ENCODE assay signal across 16 cellular contexts in genomic region chr7:41984888-41985287, GRCh38.
DNase-seq lines count a peak whose midpoint lies in the region; ATAC-seq and TF ChIP-seq lines count a peak whose summit lies in the region.
"Had no signal": no experiment of that assay in that cellular context is flagged by ENCODE, and none has a peak within 500 bp of the region (broad histone marks: within the 10 kb centered on the region; RNA-seq: fewer than 3 reads in every experiment).

No MANE protein-coding gene starts in this region.

- no peak overlapping the region for H4K5ac ChIP-seq in IMR-90 (ENCODE audit: low read depth, low read length)

- CTCF ChIA-PET in IMR-90 (lab: Yijun Ruan, JAX), result interaction anchor here (1.6 kb wide), 1 partner anchor 42 kb away, joined by 3 read pairs; no protein-coding TSS in a partner anchor
- CTCF ChIA-PET in mammary epithelial cell (lab: Charles Lee; ENCODE audit: low non-redundant PET), result no interaction called here
- CTCF ChIA-PET in GM10248 (lab: Yijun Ruan, JAX), result interaction anchor here (1.8 to 2.1 kb wide), 2 partner anchors 10 to 892 kb away, joined by 5 to 7 read pairs; no protein-coding TSS in a partner anchor

- H4K20me1 ChIP-seq in IMR-90 (ENCODE audit: insufficient read depth, low read length) (no peaks in the 10 kb centered on the region), mammary epithelial cell (ENCODE audit: insufficient read depth, low read length) (no peaks in the 10 kb centered on the region)

- no peak overlapping the region for H3K56ac ChIP-seq in IMR-90 (ENCODE audit: extremely low read depth, insufficient read depth, low read length)

- no peak overlapping the region for H2BK15ac ChIP-seq in IMR-90 (ENCODE audit: low read depth, low read length)

- no peak overlapping the region for H2AK5ac ChIP-seq in IMR-90 (ENCODE audit: low read depth, low read length)

- H3K4me1 ChIP-seq in IMR-90 (ENCODE audit: control insufficient read depth, insufficient read depth, low read length) (peaks cover 4% of the 10 kb centered on the region; the same call in 1 of the 2 replicates), mammary epithelial cell (ENCODE audit: insufficient read depth, low read length) (peaks cover 12% of the 10 kb centered on the region)

- H3K23ac ChIP-seq in IMR-90 (ENCODE audit: low read depth, low read length), result no peak overlapping the region

- BruUV-seq in IMR-90 (replicated peaks; lab: Mats Ljungman, UMichigan) (no TSS peak), mammary epithelial cell (replicated peaks; lab: Mats Ljungman, UMichigan) (no TSS peak)

- H3K9me3 ChIP-seq in IMR-90 (ENCODE audit: control insufficient read depth, insufficient read depth, low read length), result no peaks in the 10 kb centered on the region
- H3K9me3 ChIP-seq in mammary epithelial cell (replicated peaks; ENCODE audit: insufficient read depth, low read length), result no peaks in the 10 kb centered on the region

- H4K8ac ChIP-seq in IMR-90 (ENCODE audit: low read depth in 2 of 2, low read length in 2 of 2), result no peak overlapping the region

- no peaks in the 10 kb centered on the region for H3K79me1 ChIP-seq in IMR-90 (ENCODE audit: low read depth in 1 of 2, low read length in 2 of 2)

- no peaks in the 10 kb centered on the region for H3K27me3 ChIP-seq in IMR-90 (ENCODE audit: control insufficient read depth, insufficient read depth, low read length)
- no peaks in the 10 kb centered on the region for H3K27me3 ChIP-seq in mammary epithelial cell (ENCODE audit: insufficient read depth, low read length)
- peaks cover 0 to 6% (median 0%) of the 10 kb centered on the region in 45 donors for H3K27me3 ChIP-seq in dorsolateral prefrontal cortex

- POLR2A ChIA-PET in IMR-90 (lab: Charles Lee; ENCODE audit: unreplicated experiment) (no interaction called here), GM10248 (lab: Yijun Ruan, JAX) (no interaction called here)

- no peak for TF ChIP-seq RAD21 in IMR-90 (IDR thresholded peaks at IDR 0.05; ENCODE audit: low read length)

- H2BK5ac ChIP-seq in IMR-90 (ENCODE audit: low read depth, low read length, poor library complexity, severe bottlenecking), result no peak overlapping the region

- H2BK20ac ChIP-seq in IMR-90 (ENCODE audit: low read depth, low read length), result no peak overlapping the region

- no peak overlapping the region for H2AK9ac ChIP-seq in IMR-90 (replicated peaks; ENCODE audit: low read depth, low read length, poor library complexity)

- no peak overlapping the region for H3K14ac ChIP-seq in IMR-90 (replicated peaks; ENCODE audit: low read depth, low read length)

- H2AFZ ChIP-seq in IMR-90 (replicated peaks; ENCODE audit: low read length, poor library complexity) (no peak overlapping the region), mammary epithelial cell (ENCODE audit: low read depth, low read length) (no peak overlapping the region)
- H2AFZ ChIP-seq: GM23338 had no signal

- dilution Hi-C loops in IMR-90 (cut with HindIII; ENCODE audit: low sequenced_read_pairs, unreplicated experiment), result no loop called here
- dilution Hi-C loops in mammary epithelial cell (cut with HindIII; ENCODE audit: low sequenced_read_pairs), result loop anchor here (5.0 to 25.0 kb wide), 3 partner anchors 47 to 252 kb away; partner anchors contain the start of gene GLI3

- no CpG with 5 or more reads among the region's 1 CpG for WGBS in IMR-90 (ENCODE audit: extremely low coverage in 2 of 2, insufficient read length in 1 of 2), 2 experiments
- 40% methylated on average over 1 of the region's 1 CpG for WGBS in mammary epithelial cell (ENCODE audit: low coverage, missing lambda C conversion rate)

- intact Hi-C loops in IMR-90 (cut with micrococcal nuclease), result no loop called here
- intact Hi-C loops in mammary epithelial cell (cut with micrococcal nuclease), result no loop called here
- intact Hi-C loops in dorsolateral prefrontal cortex (cut with DNase I), result no loop called here

- peaks cover 4% of the 10 kb centered on the region; the same call in 1 of the 2 replicates for H3K36me3 ChIP-seq in IMR-90 (ENCODE audit: control insufficient read depth, insufficient read depth, low read length)
- no peaks in the 10 kb centered on the region for H3K36me3 ChIP-seq in mammary epithelial cell (ENCODE audit: insufficient read depth, low read length)

- H3K9ac ChIP-seq in IMR-90 (ENCODE audit: low read depth, low read length) (no peak overlapping the region), mammary epithelial cell (ENCODE audit: insufficient read depth, low read length) (no peak overlapping the region)

- TF ChIP-seq CTCF in IMR-90 (conservative IDR thresholded peaks at IDR 0.05; ENCODE audit: low read depth, low read length) (no peak), mammary epithelial cell (conservative IDR thresholded peaks at IDR 0.05 in 1 of 2, IDR thresholded peaks at IDR 0.05 in 1 of 2; ENCODE audit: extremely low read depth in 1 of 2, insufficient read depth in 1 of 2, low read depth in 1 of 2, low read length in 2 of 2) (no peak), GM10248 (IDR thresholded peaks at IDR 0.05; ENCODE audit: control extremely low read depth, extremely low read depth, low read depth, missing control alignments) (no peak), dorsolateral prefrontal cortex (IDR thresholded peaks at IDR 0.05 in 54 of 56, conservative IDR thresholded peaks at IDR 0.05 in 2 of 56; ENCODE audit: low read depth in 1 of 56, partially characterized antibody in 56 of 56) (no peak)

- in situ Hi-C loops in IMR-90 (cut with MboI; ENCODE audit: low sequenced_read_pairs) (loop anchor here (25.0 kb wide), 1 partner anchor 252 kb away; the partner anchor contains the start of gene GLI3), mammary epithelial cell (cut with MboI; ENCODE audit: low sequenced_read_pairs in 2 of 2) (loop anchor here in 1 of 2 donors (25.0 kb wide), 1 partner anchor 252 kb away; the partner anchor contains the start of gene GLI3)

- no peak overlapping the region for H3K18ac ChIP-seq in IMR-90 (ENCODE audit: low read depth, low read length)

- no peak overlapping the region for H4K91ac ChIP-seq in IMR-90 (ENCODE audit: insufficient read depth, low read depth, low read length)

- 0 out of 2 replicates have a peak, but pooled peaks cover 3% of the 10 kb centered on the region for H3K9me1 ChIP-seq in IMR-90 (ENCODE audit: insufficient read depth, low read length)

- no peak overlapping the region for H3K4ac ChIP-seq in IMR-90 (ENCODE audit: low read depth, low read length)

- ATAC-seq in IMR-90 (ENCODE audit: low read depth), result peak; percentile 96
- ATAC-seq in GM18520 (IDR thresholded peaks at IDR 0.05; ENCODE audit: unreplicated experiment), result no peak
- ATAC-seq: GM23338, right cardiac atrium had no signal

- no peak overlapping the region for H3K4me3 ChIP-seq in IMR-90 (ENCODE audit: insufficient read depth, low read depth, low read length)
- no peak overlapping the region for H3K4me3 ChIP-seq in mammary epithelial cell (replicated peaks in 1 of 3; ENCODE audit: insufficient read depth in 1 of 3, low read depth in 2 of 3, low read length in 3 of 3)
- no peak overlapping the region for H3K4me3 ChIP-seq in dorsolateral prefrontal cortex
- H3K4me3 ChIP-seq: GM23338 had no signal

- no peaks in the 10 kb centered on the region for H3K79me2 ChIP-seq in mammary epithelial cell (ENCODE audit: insufficient read depth, low read length)

- no peak overlapping the region for H2BK120ac ChIP-seq in IMR-90 (ENCODE audit: low read depth, low read length)

- H3K4me2 ChIP-seq in IMR-90 (ENCODE audit: low read depth, low read length), result no peak overlapping the region
- H3K4me2 ChIP-seq in mammary epithelial cell (ENCODE audit: insufficient read depth, low read depth, low read length), result peak overlapping the region; percentile 26
- H3K4me2 ChIP-seq: GM23338 had no signal

- DNase-seq in AG08396 (ENCODE audit: low spot score) (peak; percentile 70), IMR-90 (peak; percentile 79), mammary epithelial cell (peak; percentile 42), iris pigment epithelial cell (ENCODE audit: low read depth) (peak; percentile 84), GM10248 (ENCODE audit: extremely low spot score) (no peak), NCI-H1694 (lab: John Stamatoyannopoulos, UW) (no peak), dorsolateral prefrontal cortex (no peak)
- DNase-seq: activated CD4-positive, alpha-beta T cell treated with anti-CD3 and anti-CD28 coated beads, Interleukin-2, amount 10 ng/mL, durations not matched to agents 7 days and 5 days; NCI-H1092; right cardiac atrium; SHP77 treated with DMSO at 0.1 percent for 48 hours; stimulated activated CD4-positive, alpha-beta T cell treated with anti-CD3 and anti-CD28 coated beads, Interleukin-2, amount 100 ng/mL, for 24 hours; T1000 had no signal

- TF ChIP-seq POLR2A in IMR-90 (IDR thresholded peaks at IDR 0.05; ENCODE audit: low read depth, low read length), result no peak

- H3K27ac ChIP-seq in IMR-90 (ENCODE audit: insufficient read depth, low read length) (no peak overlapping the region), mammary epithelial cell (ENCODE audit: insufficient read depth, low read depth, low read length) (peak overlapping the region; percentile 23), dorsolateral prefrontal cortex (peak overlapping the region in 1 of 59 donors; percentile 40)
- H3K27ac ChIP-seq: epithelial cell of prostate had no signal

TF ChIP-seq in IMR-90, 13 proteins besides CTCF, POLR2A, EP300 and RAD21:
- TF ChIP-seq MXI1 (IDR thresholded peaks at IDR 0.05; ENCODE audit: borderline replicate concordance, low read depth, low read length) (no peak), ELK1 (IDR thresholded peaks at IDR 0.05; ENCODE audit: borderline replicate concordance, low read depth, low read length) (no peak), NFE2L2 (IDR thresholded peaks at IDR 0.05; ENCODE audit: low read depth, low read length) (no peak), MAZ (IDR thresholded peaks at IDR 0.05; ENCODE audit: borderline replicate concordance, low read depth, low read length) (no peak), RCOR1 (IDR thresholded peaks at IDR 0.05; ENCODE audit: insufficient replicate concordance, low read length) (no peak), FOS (IDR thresholded peaks at IDR 0.05; ENCODE audit: low read depth, low read length) (peak; percentile 56; the same call in 1 of the 2 replicates), CHD1 (IDR thresholded peaks at IDR 0.05; ENCODE audit: low read depth, low read length) (no peak)

Comparison
In these comparisons a context has a peak if more than half of its experiments do, and no peak if none do; other contexts are left out.
1. DNase-seq: peak in AG08396 (single experiment), IMR-90 (single experiment), mammary epithelial cell (single experiment) and iris pigment epithelial cell (single experiment); none in GM10248 (single experiment), NCI-H1694 (single experiment) and dorsolateral prefrontal cortex (0 of 10).